20 cellular contexts compared by ENCODE assay signal in the genomic region with DNA sequence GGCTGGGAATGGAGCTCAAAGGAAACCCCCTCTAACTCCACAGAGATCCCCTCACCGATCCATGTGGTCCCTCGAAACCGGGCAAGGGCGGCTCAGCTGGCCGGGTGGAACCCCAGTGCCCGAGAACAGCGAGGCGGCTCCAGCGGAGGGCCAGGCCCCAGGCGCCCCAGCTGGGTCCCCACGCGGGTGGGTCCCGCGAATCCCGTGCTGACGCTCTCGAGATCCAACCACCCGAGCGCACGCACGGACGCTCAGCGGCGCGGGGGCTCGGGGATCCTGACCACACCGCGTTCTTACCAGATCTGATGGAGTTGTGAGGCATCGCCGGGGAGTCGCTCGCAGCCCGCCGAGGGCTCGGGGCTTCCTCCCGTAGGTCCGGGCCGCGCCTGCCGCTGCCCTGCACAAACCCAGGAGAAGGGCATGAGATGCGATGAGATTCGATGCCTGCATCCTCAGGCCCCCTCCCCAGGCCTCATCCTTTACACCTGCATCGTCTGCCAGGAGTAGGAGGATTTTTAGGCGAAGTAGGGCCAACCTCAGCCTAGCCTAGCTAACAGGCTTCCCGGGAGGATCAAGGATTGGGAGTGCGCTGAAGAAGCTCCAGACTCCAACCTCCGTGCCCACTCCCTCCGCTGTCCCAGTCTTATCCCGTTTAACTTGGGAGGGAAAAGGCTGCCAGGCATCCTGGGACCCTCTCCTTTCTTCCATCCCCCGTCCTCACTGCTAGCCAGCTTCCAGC. TPM values are rescaled to one million over a fixed set of nuclear protein-coding genes. Genes with fewer than 3 reads are reported as not detected.
DNase-seq lines count a peak whose midpoint lies in the region; TF ChIP-seq lines count a peak whose summit lies in the region.
"Had no signal": no experiment of that assay in that cellular context is flagged by ENCODE, and none has a peak within 500 bp of the region (broad histone marks: within the 10 kb centered on the region; RNA-seq: fewer than 3 reads in every experiment).

No MANE protein-coding gene starts in this region.

- H3K9me3 ChIP-seq in iPS-18c (ENCODE audit: control insufficient read depth, insufficient read depth, low read length) (peaks cover 6% of the 10 kb centered on the region), vagina (no peaks in the 10 kb centered on the region), osteoblast (ENCODE audit: low read depth, low read length) (no peaks in the 10 kb centered on the region)
- H3K9me3 ChIP-seq: gastroesophageal sphincter had no signal

- intact Hi-C loops in posterior vena cava (cut with DNase I) (no loop called here), vagina (cut with DNase I) (no loop called here)

- no peaks in the 10 kb centered on the region for H3K79me2 ChIP-seq in osteoblast (ENCODE audit: insufficient read depth, low read length)

- DNase-seq in HK-2 (ENCODE audit: unreplicated experiment) (peak; percentile 38), posterior vena cava (ENCODE audit: low spot score) (peak; percentile 72), GF-D8 (lab: John Stamatoyannopoulos, UW) (no peak), vagina (ENCODE audit: extremely low spot score in 2 of 2) (no peak), osteoblast (ENCODE audit: insufficient read length, low spot score, missing footprints) (no peak)
- DNase-seq: activated CD4-positive, alpha-beta T cell treated with anti-CD3 and anti-CD28 coated beads for 1 hour; CD4-positive, alpha-beta memory T cell; DMS153; NCI-H187 treated with DMSO at 0.1 percent for 48 hours; NCI-H226; NCI-H774; OCI-M1; SHP77 had no signal

- peaks cover 33% of the 10 kb centered on the region for H3K4me1 Mint-ChIP-seq in brain

- H3K36me3 ChIP-seq in vagina: no peaks in the 10 kb centered on the region
- no peaks in the 10 kb centered on the region for H3K36me3 ChIP-seq in osteoblast (ENCODE audit: insufficient read depth, low read length)
- H3K36me3 ChIP-seq: gastroesophageal sphincter had no signal

- H2AFZ ChIP-seq in osteoblast (ENCODE audit: low read length): no peak overlapping the region

- H3K4me1 ChIP-seq in vagina: peaks cover 21% of the 10 kb centered on the region
- H3K4me1 ChIP-seq in osteoblast (ENCODE audit: insufficient read depth, low read length): peaks cover 14% of the 10 kb centered on the region

- TF ChIP-seq CTCF in brain (conservative IDR thresholded peaks at IDR 0.05) (no peak), vagina (IDR thresholded peaks at IDR 0.05) (no peak), osteoblast (IDR thresholded peaks at IDR 0.05; ENCODE audit: extremely low read depth, low read depth, low read length) (no peak)

- H3K27ac ChIP-seq in vagina (no peak overlapping the region), osteoblast (ENCODE audit: low read depth, low read length) (no peak overlapping the region)
- H3K27ac ChIP-seq: gastroesophageal sphincter, KMS-11 had no signal

- no peak overlapping the region for H3K4me2 ChIP-seq in osteoblast (ENCODE audit: insufficient read depth, low read length)
- H3K4me2 ChIP-seq: KMS-11 had no signal

- peak overlapping the region; percentile 56 for H3K4me3 ChIP-seq in iPS-18c (ENCODE audit: insufficient read depth, low read depth, low read length)
- no peak overlapping the region for H3K4me3 ChIP-seq in vagina
- H3K4me3 ChIP-seq in osteoblast (ENCODE audit: insufficient read depth, low read length): no peak overlapping the region

- no peaks in the 10 kb centered on the region for H3K36me3 Mint-ChIP-seq in brain
- H3K36me3 Mint-ChIP-seq: CD4-positive, alpha-beta memory T cell had no signal

- H3K9me3 Mint-ChIP-seq in brain: no peaks in the 10 kb centered on the region
- H3K9me3 Mint-ChIP-seq: CD4-positive, alpha-beta memory T cell; dendritic cell treated with granulocyte-macrophage colony-stimulating factor and Interleukin-4, amounts not matched to agents 40 ng/mL and 50 ng/mL, for 4 days had no signal

- H3K4me3 Mint-ChIP-seq in brain: peak overlapping the region in 3 of 5 experiments; percentile 22 to 80 (median 69)
- H3K4me3 Mint-ChIP-seq: dendritic cell treated with granulocyte-macrophage colony-stimulating factor and Interleukin-4, amounts not matched to agents 40 ng/mL and 50 ng/mL, for 4 days had no signal

- no peaks in the 10 kb centered on the region for H4K20me1 ChIP-seq in osteoblast (ENCODE audit: insufficient read depth, low read length)

- H3K27ac Mint-ChIP-seq in brain: peak overlapping the region in 1 of 5 experiments; percentile 44
- H3K27ac Mint-ChIP-seq: activated naive CD8-positive, alpha-beta T cell; CD4-positive, alpha-beta memory T cell; dendritic cell treated with granulocyte-macrophage colony-stimulating factor and Interleukin-4, amounts not matched to agents 40 ng/mL and 50 ng/mL, for 4 days had no signal

- peaks cover 86% of the 10 kb centered on the region for H3K27me3 Mint-ChIP-seq in brain

- H3K27me3 ChIP-seq in vagina: peaks cover 18% of the 10 kb centered on the region
- H3K27me3 ChIP-seq in osteoblast (ENCODE audit: insufficient read depth, low read length): peaks cover 55% of the 10 kb centered on the region

- no peak for TF ChIP-seq POLR2A in vagina (IDR thresholded peaks at IDR 0.05)

RNA-seq across cellular contexts. Expression of a gene that starts 0.5 kb away (rescaled TPM):
- polyA plus RNA-seq in brain (ENCODE audit: insufficient read depth, low read depth, low replicate concordance): 2.4 TPM
- 1 to 10 TPM in 1 of 2 donors, under 1 TPM in 1; 0.19 to 3.6 TPM for total RNA-seq in posterior vena cava
- 1.7 TPM for total RNA-seq in vagina
- total RNA-seq in osteoblast: 1.8 and 2.9 TPM in 2 replicates
- total RNA-seq: osteocyte had no signal

Comparison
In these comparisons a context has a peak if more than half of its experiments do, and no peak if none do; other contexts are left out.
1. DNase-seq: peak in HK-2 (single experiment) and posterior vena cava (single experiment); none in GF-D8 (single experiment), vagina (0 of 2) and osteoblast (single experiment).